29 cellular contexts compared by ENCODE assay signal in genomic region chr2:136219341-136219740, GRCh38.
"Had no signal": no experiment of that assay in that cellular context is flagged by ENCODE, and none has a peak within 500 bp of the region (broad histone marks: within the 10 kb centered on the region; RNA-seq: fewer than 3 reads in every experiment).

No MANE protein-coding gene starts in this region.

- H3K27me3 ChIP-seq: ascending aorta, cardiac muscle cell, MG63, SJSA1 had no signal

- H3K36me3 Mint-ChIP-seq: activated naive CD4-positive, alpha-beta T cell treated with anti-CD3 and anti-CD28 coated beads, Interleukin-2, amount 50 U/mL, for 24 hours had no signal

- DNase-seq: activated CD4-positive, alpha-beta T cell treated with anti-CD3 and anti-CD28 coated beads for 36 hours; activated CD4-positive, alpha-beta T cell treated with anti-CD3 and anti-CD28 coated beads, Interleukin-2, amount 10 ng/mL, durations not matched to agents 7 days and 5 days; activated CD4-positive, alpha-beta T cell treated with anti-CD3 and anti-CD28 coated beads, Interleukin-2, amount 50 U/mL, for 48 hours; activated CD8-positive, alpha-beta T cell treated with anti-CD3 and anti-CD28 coated beads, Interleukin-2, amount 10 ng/mL, durations not matched to agents 7 days and 5 days; activated gamma-delta T cell; activated naive CD4-positive, alpha-beta T cell treated with Interleukin-2 at 50 U/mL for 16 hours; activated naive CD8-positive, alpha-beta T cell treated with anti-CD3 and anti-CD28 coated beads, Interleukin-2, amount 10 ng/mL, durations not matched to agents 7 days and 5 days; activated T-cell treated with anti-CD3 and anti-CD28 coated beads, Interleukin-2, amount 50 U/mL, for 24 hours; amygdala; Kasumi-1; MG63; NCI-H1092; NCI-H1436 treated with DMSO at 0.1 percent for 48 hours; NCI-H1694 treated with DMSO at 0.1 percent for 48 hours; NCI-H2029; NCI-H345; NCI-H524 treated with DMSO at 0.1 percent for 48 hours; SHP77; SK-N-SH had no signal

- H3K27ac Mint-ChIP-seq: activated CD4-positive, alpha-beta T cell treated with anti-CD3 and anti-CD28 coated beads for 36 hours; activated CD4-positive, alpha-beta T cell treated with anti-CD3 and anti-CD28 coated beads, Interleukin-2, amount 10 ng/mL, durations not matched to agents 7 days and 5 days; activated CD8-positive, alpha-beta T cell treated with anti-CD3 and anti-CD28 coated beads, Interleukin-2, amount 10 ng/mL, durations not matched to agents 7 days and 5 days; activated naive CD4-positive, alpha-beta T cell treated with anti-CD3 and anti-CD28 coated beads, Interleukin-2, amount 50 U/mL, for 24 hours; activated naive CD8-positive, alpha-beta T cell treated with anti-CD3 and anti-CD28 coated beads, Interleukin-2, amount 10 ng/mL, durations not matched to agents 7 days and 5 days; activated T-cell treated with anti-CD3 and anti-CD28 coated beads, Interleukin-2, amount 50 U/mL, for 24 hours; activated T-helper 2 cell treated with anti-CD3 and anti-CD28 coated beads, Interferon-gamma antibody, Interleukin-2, Interleukin-4, amounts not matched to agents 10 μg/mL and 5 μg/mL and 100 μg/mL, durations not matched to agents 14 hours and 24 hours and 36 hours; T-helper 1 cell treated with Interleukin-12 subunit alpha and Interleukin-12 subunit beta and Interleukin-4 antibody, amounts not matched to agents 30 μg/mL and 1 μg/mL, for 36 hours; T-helper 2 cell treated with Interferon-gamma antibody and Interleukin-4, amounts not matched to agents 5 μg/mL and 100 μg/mL, for 36 hours had no signal

- H3K4me2 ChIP-seq: SK-N-SH had no signal

- H3K9me3 ChIP-seq: ascending aorta, MG63, SJSA1, SK-N-SH had no signal

- H3K4me3 ChIP-seq: ascending aorta, cardiac muscle cell, MG63, SJSA1 had no signal

- H3K9ac ChIP-seq: SK-N-SH had no signal

- H3K27ac ChIP-seq: ascending aorta, cardiac muscle cell, SJSA1 had no signal

- H3K36me3 ChIP-seq: ascending aorta, cardiac muscle cell, MG63, SJSA1 had no signal

- H3K4me1 ChIP-seq: ascending aorta had no signal

- ATAC-seq: activated CD4-positive, alpha-beta T cell treated with anti-CD3 and anti-CD28 coated beads for 36 hours; activated CD4-positive, CD25-positive, alpha-beta regulatory T cell treated with anti-CD3 and anti-CD28 coated beads, Interleukin-2, amount 50 U/mL, for 24 hours; activated CD8-positive, alpha-beta T cell treated with anti-CD3 and anti-CD28 coated beads, Interleukin-2, amount 10 ng/mL, durations not matched to agents 7 days and 5 days; Panc1 had no signal

- H3K4me1 Mint-ChIP-seq: activated CD4-positive, alpha-beta T cell treated with anti-CD3 and anti-CD28 coated beads for 36 hours; activated CD4-positive, alpha-beta T cell treated with anti-CD3 and anti-CD28 coated beads, Interleukin-2, amount 10 ng/mL, durations not matched to agents 7 days and 5 days; activated naive CD8-positive, alpha-beta T cell treated with anti-CD3 and anti-CD28 coated beads, Interleukin-2, amount 10 ng/mL, durations not matched to agents 7 days and 5 days had no signal

- H3K4me3 Mint-ChIP-seq: activated CD4-positive, alpha-beta T cell treated with anti-CD3 and anti-CD28 coated beads for 36 hours; activated CD4-positive, alpha-beta T cell treated with anti-CD3 and anti-CD28 coated beads, Interleukin-2, amount 10 ng/mL, durations not matched to agents 7 days and 5 days; activated CD8-positive, alpha-beta T cell treated with anti-CD3 and anti-CD28 coated beads, Interleukin-2, amount 10 ng/mL, durations not matched to agents 7 days and 5 days; activated naive CD4-positive, alpha-beta T cell treated with anti-CD3 and anti-CD28 coated beads, Interleukin-2, amount 50 U/mL, for 24 hours; activated naive CD8-positive, alpha-beta T cell treated with anti-CD3 and anti-CD28 coated beads, Interleukin-2, amount 10 ng/mL, durations not matched to agents 7 days and 5 days; activated T-cell treated with anti-CD3 and anti-CD28 coated beads, Interleukin-2, amount 50 U/mL, for 24 hours; T-helper 1 cell treated with Interleukin-12 subunit alpha and Interleukin-12 subunit beta and Interleukin-4 antibody, amounts not matched to agents 30 μg/mL and 1 μg/mL, for 36 hours; T-helper 2 cell treated with Interferon-gamma antibody and Interleukin-4, amounts not matched to agents 5 μg/mL and 100 μg/mL, for 36 hours had no signal

- H3K27me3 Mint-ChIP-seq: activated CD4-positive, alpha-beta T cell treated with anti-CD3 and anti-CD28 coated beads for 36 hours; activated naive CD4-positive, alpha-beta T cell treated with anti-CD3 and anti-CD28 coated beads, Interleukin-2, amount 50 U/mL, for 24 hours; activated T-cell treated with anti-CD3 and anti-CD28 coated beads, Interleukin-2, amount 50 U/mL, for 24 hours had no signal

- FAIRE-seq: TTC549 had no signal

- H3K9me3 Mint-ChIP-seq: activated naive CD4-positive, alpha-beta T cell treated with anti-CD3 and anti-CD28 coated beads, Interleukin-2, amount 50 U/mL, for 24 hours; activated T-cell treated with anti-CD3 and anti-CD28 coated beads, Interleukin-2, amount 50 U/mL, for 24 hours; activated T-helper 2 cell treated with anti-CD3 and anti-CD28 coated beads, Interferon-gamma antibody, Interleukin-2, Interleukin-4, amounts not matched to agents 10 μg/mL and 5 μg/mL and 100 μg/mL, durations not matched to agents 14 hours and 24 hours and 36 hours; T-helper 1 cell treated with Interleukin-12 subunit alpha and Interleukin-12 subunit beta and Interleukin-4 antibody, amounts not matched to agents 30 μg/mL and 1 μg/mL, for 36 hours; T-helper 2 cell treated with Interferon-gamma antibody and Interleukin-4, amounts not matched to agents 5 μg/mL and 100 μg/mL, for 36 hours had no signal
